In genomic region chr1:22709891-22710687, GRCh38 we compare ENCODE assay signal across 1 cellular context.
A peak's percentile ranks its signal among the peaks of the same experiment; 100 is the strongest.
TF ChIP-seq lines count a peak whose summit lies in the region.

No MANE protein-coding gene starts in this region.

TF ChIP-seq in HEK293, 187 proteins besides CTCF, POLR2A, EP300 and RAD21 (continued from another document and continues in another):
- TF ChIP-seq ZNF148 (tag by site-specific recombination; IDR thresholded peaks at IDR 0.05; ENCODE audit: borderline replicate concordance), result no peak
- no peak for TF ChIP-seq KLF16 (tag by site-specific recombination; IDR thresholded peaks at IDR 0.05)
- TF ChIP-seq GLIS1 (tag by site-specific recombination; IDR thresholded peaks at IDR 0.05), result no peak
- no peak for TF ChIP-seq ZNF626 (tag by site-specific recombination; IDR thresholded peaks at IDR 0.05)
- TF ChIP-seq ZNF354C (tag by site-specific recombination; IDR thresholded peaks at IDR 0.05; ENCODE audit: borderline replicate concordance, low read depth), result no peak
- TF ChIP-seq ZNF658 (tag by site-specific recombination; IDR thresholded peaks at IDR 0.05), result no peak
- TF ChIP-seq GLI2 (tag by site-specific recombination; IDR thresholded peaks at IDR 0.05; ENCODE audit: borderline replicate concordance, low read depth), result no peak
- TF ChIP-seq ZNF747 (tag by site-specific recombination; IDR thresholded peaks at IDR 0.05), result no peak
- no peak for TF ChIP-seq ATF2 (tag by site-specific recombination; IDR thresholded peaks at IDR 0.05; ENCODE audit: low read depth)
- no peak for TF ChIP-seq ZNF571 (tag by site-specific recombination; IDR thresholded peaks at IDR 0.05)
- no peak for TF ChIP-seq ZNF76 (tag by site-specific recombination; IDR thresholded peaks at IDR 0.05; ENCODE audit: borderline replicate concordance, low read depth)
- TF ChIP-seq HOXA7 (CRISPR knock-in tag; IDR thresholded peaks at IDR 0.05; ENCODE audit: borderline replicate concordance), result no peak
- no peak for TF ChIP-seq GFI1B (tag by site-specific recombination; IDR thresholded peaks at IDR 0.05)
- TF ChIP-seq ZNF146 (tag by site-specific recombination; IDR thresholded peaks at IDR 0.05), result no peak
- TF ChIP-seq ZBTB21 (tag by site-specific recombination; IDR thresholded peaks at IDR 0.05), result no peak
- TF ChIP-seq KLF9 (tag by site-specific recombination; IDR thresholded peaks at IDR 0.05; ENCODE audit: low read depth), result peak; percentile 65
- peak; percentile 61; the same call in 1 of the 2 replicates for TF ChIP-seq ZBTB48 (tag by site-specific recombination; IDR thresholded peaks at IDR 0.05)
- no peak for TF ChIP-seq SCRT2 (tag by site-specific recombination; IDR thresholded peaks at IDR 0.05)
- TF ChIP-seq ZNF433 (tag by site-specific recombination; IDR thresholded peaks at IDR 0.05; ENCODE audit: low read depth), result no peak
- no peak for TF ChIP-seq HOXC10 (CRISPR knock-in tag; IDR thresholded peaks at IDR 0.05)
- no peak for TF ChIP-seq ZNF112 (tag by site-specific recombination; IDR thresholded peaks at IDR 0.05)
- no peak for TF ChIP-seq ZNF133 (tag by site-specific recombination; IDR thresholded peaks at IDR 0.05)
- TF ChIP-seq GLIS2 (tag by site-specific recombination; IDR thresholded peaks at IDR 0.05), result 0 out of 2 replicates have a peak, but pooled peaks have one; percentile 27
- no peak for TF ChIP-seq ZNF513 (tag by site-specific recombination; IDR thresholded peaks at IDR 0.05)
- no peak for TF ChIP-seq TCF7L2 (IDR thresholded peaks at IDR 0.05; ENCODE audit: borderline replicate concordance, low read depth, low read length)
- peak; percentile 39; the same call in 1 of the 2 replicates for TF ChIP-seq EGR2 (tag by site-specific recombination; IDR thresholded peaks at IDR 0.05; ENCODE audit: low read depth)
- TF ChIP-seq ZIC2 (tag by site-specific recombination; IDR thresholded peaks at IDR 0.05), result no peak
- TF ChIP-seq ZNF596 (tag by site-specific recombination; IDR thresholded peaks at IDR 0.05), result no peak
- no peak for TF ChIP-seq ZNF645 (tag by site-specific recombination; IDR thresholded peaks at IDR 0.05)
- TF ChIP-seq PRDM1 (tag by site-specific recombination; IDR thresholded peaks at IDR 0.05), result no peak
- TF ChIP-seq OSR2 (tag by site-specific recombination; IDR thresholded peaks at IDR 0.05), result no peak
- no peak for TF ChIP-seq ZNF362 (tag by site-specific recombination; IDR thresholded peaks at IDR 0.05)
- no peak for TF ChIP-seq ZNF785 (tag by site-specific recombination; IDR thresholded peaks at IDR 0.05)
- TF ChIP-seq ZNF692 (tag by site-specific recombination; IDR thresholded peaks at IDR 0.05), result peak; percentile 60
- TF ChIP-seq ZNF621 (tag by site-specific recombination; IDR thresholded peaks at IDR 0.05), result no peak
- no peak for TF ChIP-seq ZNF843 (tag by site-specific recombination; IDR thresholded peaks at IDR 0.05)
- no peak for TF ChIP-seq AEBP2 (tag by site-specific recombination; IDR thresholded peaks at IDR 0.05; ENCODE audit: borderline replicate concordance)
- no peak for TF ChIP-seq ZNF449 (tag by site-specific recombination; IDR thresholded peaks at IDR 0.05)
- no peak for TF ChIP-seq ZNF580 (tag by site-specific recombination; IDR thresholded peaks at IDR 0.05)
- TF ChIP-seq ZNF394 (tag by site-specific recombination; IDR thresholded peaks at IDR 0.05; ENCODE audit: borderline replicate concordance), result no peak
- no peak for TF ChIP-seq ZNF175 (tag by site-specific recombination; IDR thresholded peaks at IDR 0.05)
- TF ChIP-seq ZNF768 (tag by site-specific recombination; IDR thresholded peaks at IDR 0.05), result no peak
- TF ChIP-seq ZNF10 (tag by site-specific recombination; IDR thresholded peaks at IDR 0.05), result no peak
- no peak for TF ChIP-seq ZNF791 (tag by site-specific recombination; IDR thresholded peaks at IDR 0.05)
- peak; percentile 40 for TF ChIP-seq ZFHX2 (tag by site-specific recombination; conservative IDR thresholded peaks at IDR 0.05)
- TF ChIP-seq PATZ1 (tag by site-specific recombination; IDR thresholded peaks at IDR 0.05), result peak; percentile 71
- TF ChIP-seq ELK4 (IDR thresholded peaks at IDR 0.05; ENCODE audit: borderline replicate concordance, low read depth, low read length), result no peak
- no peak for TF ChIP-seq ZNF169 (tag by site-specific recombination; IDR thresholded peaks at IDR 0.05)
- no peak for TF ChIP-seq BCL6B (tag by site-specific recombination; IDR thresholded peaks at IDR 0.05)
- no peak for TF ChIP-seq ZNF311 (tag by site-specific recombination; IDR thresholded peaks at IDR 0.05; ENCODE audit: borderline replicate concordance)
